9 cellular contexts compared by ENCODE assay signal in the genomic region with DNA sequence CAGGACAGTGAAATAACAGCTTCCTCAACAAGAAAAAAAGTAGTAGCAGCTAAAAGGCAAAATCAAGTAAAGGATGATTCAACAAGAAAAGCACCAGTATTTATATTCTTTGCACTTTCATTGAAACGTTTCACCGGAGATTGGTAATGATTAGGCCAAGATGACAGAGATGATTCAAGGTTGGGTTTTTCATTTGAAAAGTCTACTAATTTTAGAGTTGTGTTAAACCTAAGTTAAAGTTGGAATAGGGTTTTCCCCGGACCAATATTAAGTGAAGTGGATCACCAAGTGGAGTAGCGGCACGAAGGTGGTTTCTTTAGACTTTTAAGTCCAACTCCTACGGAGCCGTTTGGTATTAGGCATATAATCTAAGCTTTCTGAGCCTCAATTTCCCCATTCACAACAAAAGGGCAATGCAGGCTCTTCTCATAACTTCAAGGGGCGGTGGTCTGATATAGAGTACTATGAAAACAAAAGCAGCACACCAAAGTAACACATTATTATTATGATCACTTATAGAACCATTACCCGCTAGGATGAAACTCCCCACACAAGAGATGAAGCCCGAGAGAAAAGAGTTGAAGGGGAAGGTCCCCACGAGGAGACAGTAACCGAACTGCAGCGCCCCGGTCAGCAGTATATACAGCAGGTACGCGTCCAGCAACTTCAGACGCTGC. TPM values are rescaled to one million over a fixed set of nuclear protein-coding genes. Genes with fewer than 3 reads are reported as not detected.
DNase-seq lines count a peak whose midpoint lies in the region; ATAC-seq and TF ChIP-seq lines count a peak whose summit lies in the region.
"Had no signal": no experiment of that assay in that cellular context is flagged by ENCODE, and none has a peak within 500 bp of the region (broad histone marks: within the 10 kb centered on the region; RNA-seq: fewer than 3 reads in every experiment).

No MANE protein-coding gene starts in this region.

- H3K27me3 ChIP-seq in skeletal muscle satellite cell (ENCODE audit: control insufficient read depth, insufficient read depth, low read length) = peaks cover 9% of the 10 kb centered on the region

- DNase-seq in SK-N-MC (ENCODE audit: low read depth, low spot score) = no peak
- DNase-seq in fibroblast of pulmonary artery (ENCODE audit: low read depth) = no peak
- no peak for DNase-seq in GM10266 (ENCODE audit: extremely low spot score)
- no peak for DNase-seq in activated effector memory CD4-positive, alpha-beta T cell treated with anti-CD3 and anti-CD28 coated beads, Interleukin-2, amount 50 U/mL, for 16 hours
- no peak for DNase-seq in anterior cingulate cortex (lab: John Stamatoyannopoulos, UW)
- DNase-seq in SW480 (ENCODE audit: low spot score) = no peak

- peak; percentile 6 for ATAC-seq in GM21447 (IDR thresholded peaks at IDR 0.05; ENCODE audit: unreplicated experiment)

- TF ChIP-seq CTCF in fibroblast of pulmonary artery (IDR thresholded peaks at IDR 0.05; ENCODE audit: low read length, missing control alignments) (no peak), GM10266 (IDR thresholded peaks at IDR 0.05; ENCODE audit: control insufficient read depth, insufficient read depth, low read depth, missing control alignments) (no peak)

- H3K4me2 ChIP-seq in skeletal muscle satellite cell (ENCODE audit: low read length) = peak overlapping the region; percentile 92

- H3K4me1 ChIP-seq in skeletal muscle satellite cell (ENCODE audit: control insufficient read depth, insufficient read depth, low read length) = peaks cover 21% of the 10 kb centered on the region

- H3K9ac ChIP-seq in SK-N-MC (ENCODE audit: insufficient read length) (peak overlapping the region; percentile 96), skeletal muscle satellite cell (ENCODE audit: low read depth, low read length) (peak overlapping the region; percentile 99)

- H3K36me3 ChIP-seq in SK-N-MC (ENCODE audit: insufficient read depth, low read length) (peaks cover 13% of the 10 kb centered on the region), skeletal muscle satellite cell (ENCODE audit: insufficient read depth, low read length) (peaks cover 7% of the 10 kb centered on the region)

- H3K4me3 ChIP-seq in SK-N-MC (peak overlapping the region; percentile 97), fibroblast of pulmonary artery (replicated peaks; ENCODE audit: low read depth, low read length) (peak overlapping the region; percentile 100), skeletal muscle satellite cell (ENCODE audit: low read length) (peak overlapping the region; percentile 93)

- peak overlapping the region; percentile 3; the same call in 1 of the 2 replicates for H3K27ac ChIP-seq in SK-N-MC

- H3K9me3 ChIP-seq in SK-N-MC (ENCODE audit: low read depth, low read length) (no peaks in the 10 kb centered on the region), skeletal muscle satellite cell (replicated peaks; ENCODE audit: low read length) (no peaks in the 10 kb centered on the region)

RNA-seq across cellular contexts. Expression of a gene that starts 0.5 kb away (rescaled TPM):
- 463 and 696 TPM in 2 replicates for total RNA-seq in skeletal muscle satellite cell (2012; rRNA removed)

RNA-seq across cellular contexts. Expression of a gene that starts 9.5 kb away (rescaled TPM):
- total RNA-seq in skeletal muscle satellite cell (2012; rRNA removed) = 8.6 and 11.6 TPM in 2 replicates

RNA-seq across cellular contexts. Expression of a gene that starts 55.6 kb away (rescaled TPM):
- not detected in 2 replicates for total RNA-seq in skeletal muscle satellite cell (2012; rRNA removed)
- total RNA-seq: RPMI7951 had no signal
